Comparison of ENCODE assay signal across 9 cellular contexts in genomic region chr6:143027058-143027457, GRCh38. TPM values are rescaled to one million over a fixed set of nuclear protein-coding genes. Genes with fewer than 3 reads are reported as not detected.
DNase-seq lines count a peak whose midpoint lies in the region; ATAC-seq and TF ChIP-seq lines count a peak whose summit lies in the region.
"Had no signal": no experiment of that assay in that cellular context is flagged by ENCODE, and none has a peak within 500 bp of the region (broad histone marks: within the 10 kb centered on the region; RNA-seq: fewer than 3 reads in every experiment).

No MANE protein-coding gene starts in this region.

- no peak overlapping the region for H3K27ac Mint-ChIP-seq in CD14-positive monocyte

- H3K4me1 ChIP-seq in stomach = no peaks in the 10 kb centered on the region
- H3K4me1 ChIP-seq: HAP-1 had no signal

- peak; percentile 81 for TF ChIP-seq CTCF in CD14-positive monocyte (IDR thresholded peaks at IDR 0.05)
- peak in 5 of 7 experiments; percentile 40 to 61 (median 55) for TF ChIP-seq CTCF in stomach (IDR thresholded peaks at IDR 0.05)

- no peak overlapping the region for H3K4me3 ChIP-seq in stomach
- H3K4me3 ChIP-seq: HAP-1 had no signal

- H3K9me3 Mint-ChIP-seq in CD14-positive monocyte = peaks cover 0 to 5% (median 0%) of the 10 kb centered on the region in 7 donors

- no peaks in the 10 kb centered on the region for H3K36me3 ChIP-seq in stomach
- H3K36me3 ChIP-seq: HAP-1 had no signal

- 49 to 59% (median 51%) methylated on average over 5 of the region's 5 CpGs for WGBS in stomach, 5 donors

- intact Hi-C loops in CD14-positive monocyte (cut with micrococcal nuclease) (loop anchor here in 1 of 2 donors (5.0 to 10.0 kb wide), 3 partner anchors 80 to 462 kb away; partner anchors contain the start of gene HIVEP2), stomach (cut with DNase I; ENCODE audit: low total_unique reads) (loop anchor here (5.0 kb wide), 1 partner anchor 335 kb away; no protein-coding TSS in a partner anchor)

- TF ChIP-seq EP300 in stomach (IDR thresholded peaks at IDR 0.05) = no peak

- peak; percentile 62 for ATAC-seq in HG02798 (IDR thresholded peaks at IDR 0.05; ENCODE audit: poor library complexity, unreplicated experiment)

- no peaks in the 10 kb centered on the region for H3K36me3 Mint-ChIP-seq in CD14-positive monocyte

- H3K4me1 Mint-ChIP-seq in CD14-positive monocyte = no peaks in the 10 kb centered on the region

- H3K27me3 ChIP-seq in stomach = no peaks in the 10 kb centered on the region

- H3K27ac ChIP-seq in stomach = no peak overlapping the region

- TF ChIP-seq POLR2A in stomach (IDR thresholded peaks at IDR 0.05) = no peak

- no peaks in the 10 kb centered on the region for H3K27me3 Mint-ChIP-seq in CD14-positive monocyte (ENCODE audit: low read depth in 3 of 3)

- peak; percentile 43 for DNase-seq in CD14-positive monocyte (ENCODE audit: low spot score)
- peak; percentile 43 to 55 for DNase-seq in activated CD4-positive, alpha-beta T cell treated with anti-CD3 and anti-CD28 coated beads for 4 hours
- DNase-seq in effector CD4-positive, alpha-beta T cell = peak; percentile 38
- peak; percentile 19 for DNase-seq in myocyte (ENCODE audit: low read depth)
- peak; percentile 60 for DNase-seq in stomach
- no peak for DNase-seq in GOT3 (lab: John Stamatoyannopoulos, UW)
- no peak for DNase-seq in middle frontal gyrus (ENCODE audit: extremely low spot score, low spot score)

- H3K4me3 Mint-ChIP-seq in CD14-positive monocyte = no peak overlapping the region

- H3K9me3 ChIP-seq in stomach = no peaks in the 10 kb centered on the region
- H3K9me3 ChIP-seq: HAP-1 had no signal

RNA-seq across cellular contexts. Expression of gene AIG1, which starts 33.6 kb away (rescaled TPM):
- polyA plus RNA-seq in CD14-positive monocyte (1 to 10 TPM; 6.7 to 7.6 TPM), stomach (10 to 100 TPM; 10.8 to 29.7 (median 14.9) TPM)
- total RNA-seq in myocyte (72.1 and 82.6 TPM in 2 replicates), stomach (100 to 1,000 TPM in 1 of 5 donors, 10 to 100 TPM in 3, not detected in 1; 23.7 to 220 (median 64.6) TPM)
- 46.9 TPM for polyA plus RNA-seq in myocyte (2012)

Comparison
In these comparisons a context has a peak if more than half of its experiments do, and no peak if none do; other contexts are left out.
1. DNase-seq: peak in CD14-positive monocyte (single experiment), activated CD4-positive, alpha-beta T cell treated with anti-CD3 and anti-CD28 coated beads for 4 hours (2 of 2), effector CD4-positive, alpha-beta T cell (single experiment), myocyte (single experiment) and stomach (single experiment); none in GOT3 (single experiment) and middle frontal gyrus (single experiment).